24 cellular contexts compared by ENCODE assay signal in genomic region chr2:11459816-11460215, GRCh38.
"Had no signal": no experiment of that assay in that cellular context is flagged by ENCODE, and none has a peak within 500 bp of the region (broad histone marks: within the 10 kb centered on the region; RNA-seq: fewer than 3 reads in every experiment).

No MANE protein-coding gene starts in this region.

- H3K4me3 ChIP-seq: heart left ventricle, left ventricle myocardium inferior, lung, neural progenitor cell, right atrium auricular region, skin epidermis, tibial nerve, upper lobe of left lung, vagina had no signal

- H3K36me3 ChIP-seq: neural progenitor cell, neutrophil had no signal

- ATAC-seq: natural killer cell; sciatic nerve; stimulated activated effector memory CD8-positive, alpha-beta T cell treated with anti-CD3 and anti-CD28 coated beads, Interleukin-12 subunit alpha, Interleukin-12 subunit beta, amount 100 ng/mL, for 72 hours had no signal

- H3K9ac ChIP-seq: neural progenitor cell, parathyroid adenoma had no signal

- H3K4me1 ChIP-seq: neural progenitor cell had no signal

- H3K4me2 ChIP-seq: neural progenitor cell had no signal

- H2AFZ ChIP-seq: neural progenitor cell, parathyroid adenoma had no signal

- H3K9me3 ChIP-seq: heart left ventricle, left ventricle myocardium inferior, neutrophil, right atrium auricular region, tibial nerve, upper lobe of left lung, vagina had no signal

- DNase-seq: heart left ventricle; kidney glomerular epithelial cell; left ventricle myocardium inferior; mesendoderm; naive B cell; natural killer cell; nephron progenitor cell; occipital lobe; stimulated activated CD4-positive, alpha-beta T cell treated with anti-CD3 and anti-CD28 coated beads, Interleukin-12 subunit alpha, Interleukin-12 subunit beta, amount 100 ng/mL, for 4 hours; stimulated activated CD4-positive, alpha-beta T cell treated with anti-CD3 and anti-CD28 coated beads, Interleukin-15, amount 100 ng/mL, for 24 hours; stimulated activated CD4-positive, alpha-beta T cell treated with anti-CD3 and anti-CD28 coated beads, Interleukin-2, amount 100 ng/mL, for 24 hours; stimulated activated CD4-positive, alpha-beta T cell treated with anti-CD3 and anti-CD28 coated beads, Interleukin-4, amount 100 ng/mL, for 1 hour; stimulated activated naive CD4-positive, alpha-beta T cell; upper lobe of left lung had no signal

- H3K27ac ChIP-seq: neural progenitor cell, neutrophil, parathyroid adenoma, skin epidermis, tibial nerve, upper lobe of left lung, vagina had no signal

- H3K27me3 ChIP-seq: heart left ventricle, neural progenitor cell, neutrophil, right atrium auricular region, tibial nerve, upper lobe of left lung, vagina had no signal
